15 cellular contexts compared by ENCODE assay signal in genomic region chr7:70384891-70385290, GRCh38.
DNase-seq lines count a peak whose midpoint lies in the region; ATAC-seq and TF ChIP-seq lines count a peak whose summit lies in the region.
"Had no signal": no experiment of that assay in that cellular context is flagged by ENCODE, and none has a peak within 500 bp of the region (broad histone marks: within the 10 kb centered on the region; RNA-seq: fewer than 3 reads in every experiment).

No MANE protein-coding gene starts in this region.

- H3K36me3 ChIP-seq in mesenchymal stem cell (ENCODE audit: control insufficient read depth in 1 of 2, insufficient read depth in 2 of 2, low read depth in 1 of 2, low read length in 2 of 2): no peaks in the 10 kb centered on the region
- H3K36me3 ChIP-seq: left lung, stomach had no signal

- H2BK120ac ChIP-seq in mesenchymal stem cell (ENCODE audit: low read depth, low read length): no peak overlapping the region

- H3K23ac ChIP-seq in mesenchymal stem cell (ENCODE audit: low read length in 2 of 2): no peak overlapping the region

- no peak overlapping the region for H2BK15ac ChIP-seq in mesenchymal stem cell (ENCODE audit: low read depth, poor library complexity, severe bottlenecking)

- DNase-seq in AG10803 (ENCODE audit: low read depth): peak; percentile 88
- DNase-seq in NCI-H446 (lab: John Stamatoyannopoulos, UW): peak; percentile 22 to 23
- peak; percentile 85 for DNase-seq in epithelial cell of esophagus (ENCODE audit: low read depth)
- peak; percentile 64 for DNase-seq in mesenchymal stem cell
- DNase-seq in stimulated activated CD4-positive, alpha-beta T cell treated with anti-CD3 and anti-CD28 coated beads, Interleukin-2, amount 100 ng/mL, for 24 hours: no peak
- DNase-seq in NOMO-1 treated with DMSO at 0.1 percent for 48 hours (lab: John Stamatoyannopoulos, UW; ENCODE audit: unreplicated experiment): no peak
- no peak for DNase-seq in cerebellar nuclear complex (lab: John Stamatoyannopoulos, UW)
- DNase-seq: activated CD4-positive, alpha-beta T cell treated with anti-CD3 and anti-CD28 coated beads, Interleukin-2, amount 10 ng/mL, durations not matched to agents 24 days and 14 days; DMS153; KG1; left lung; stomach; T1000 had no signal

- H3K18ac ChIP-seq in mesenchymal stem cell (ENCODE audit: low read depth in 1 of 2, low read length in 2 of 2): no peak overlapping the region

- no peak overlapping the region for H3K4ac ChIP-seq in mesenchymal stem cell (ENCODE audit: low read depth in 1 of 2, low read length in 2 of 2)

- H3K9ac ChIP-seq in mesenchymal stem cell (ENCODE audit: low read length): no peak overlapping the region

- H4K8ac ChIP-seq in mesenchymal stem cell (ENCODE audit: low read length): no peak overlapping the region

- no peak overlapping the region for H3K27ac ChIP-seq in mesenchymal stem cell (ENCODE audit: low read length, poor library complexity, severe bottlenecking)
- H3K27ac ChIP-seq: left lung, stomach had no signal

- no peaks in the 10 kb centered on the region for H3K9me3 ChIP-seq in mesenchymal stem cell (ENCODE audit: control insufficient read depth, low read length)
- H3K9me3 ChIP-seq: left lung, stomach had no signal

- H3K79me1 ChIP-seq in mesenchymal stem cell (replicated peaks; ENCODE audit: low read length, poor library complexity, severe bottlenecking): peaks cover 1% of the 10 kb centered on the region

- H2BK12ac ChIP-seq in mesenchymal stem cell (ENCODE audit: low read length in 2 of 2): no peak overlapping the region

- no peaks in the 10 kb centered on the region for H3K27me3 ChIP-seq in mesenchymal stem cell (ENCODE audit: control insufficient read depth in 1 of 2, insufficient read depth in 1 of 2, low read length in 2 of 2)
- H3K27me3 ChIP-seq: left lung, stomach had no signal

- H3K4me2 ChIP-seq in mesenchymal stem cell (ENCODE audit: low read length, poor library complexity, severe bottlenecking): no peak overlapping the region

- peaks cover 8% of the 10 kb centered on the region for H3K4me1 ChIP-seq in mesenchymal stem cell (ENCODE audit: control insufficient read depth, insufficient read depth, low read depth, low read length)

- no peak overlapping the region for H4K91ac ChIP-seq in mesenchymal stem cell (ENCODE audit: low read length)

- no peak for TF ChIP-seq CTCF in AG10803 (conservative IDR thresholded peaks at IDR 0.05; ENCODE audit: low read length)
- no peak for TF ChIP-seq CTCF in epithelial cell of esophagus (IDR thresholded peaks at IDR 0.05; ENCODE audit: insufficient read depth, low read depth, low read length, missing control alignments)

- WGBS in mesenchymal stem cell: 44% methylated on average over 3 of the region's 3 CpGs

- no peak overlapping the region for H2AFZ ChIP-seq in mesenchymal stem cell (ENCODE audit: low read depth, low read length)

- no peak for ATAC-seq in HG02623 (IDR thresholded peaks at IDR 0.05; ENCODE audit: unreplicated experiment)
- ATAC-seq: activated naive CD4-positive, alpha-beta T cell treated with anti-CD3 and anti-CD28 coated beads, Interleukin-2, amount 50 U/mL, for 72 hours; left lung had no signal

- H3K4me3 ChIP-seq in AG10803 (ENCODE audit: low read length): no peak overlapping the region
- H3K4me3 ChIP-seq in epithelial cell of esophagus (ENCODE audit: low read length): no peak overlapping the region
- H3K4me3 ChIP-seq in mesenchymal stem cell (ENCODE audit: insufficient read depth in 1 of 2, low read depth in 1 of 2, low read length in 2 of 2): no peak overlapping the region
- H3K4me3 ChIP-seq: left lung, stomach had no signal

- no peak overlapping the region for H3K14ac ChIP-seq in mesenchymal stem cell (ENCODE audit: low read length in 2 of 2)

- no peak overlapping the region for H2AK5ac ChIP-seq in mesenchymal stem cell (ENCODE audit: low read length, severe bottlenecking)

- H2BK5ac ChIP-seq in mesenchymal stem cell (ENCODE audit: low read depth, low read length, poor library complexity, severe bottlenecking): no peak overlapping the region

Comparison
In these comparisons a context has a peak if more than half of its experiments do, and no peak if none do; other contexts are left out.
1. DNase-seq: peak in AG10803 (single experiment), NCI-H446 (2 of 2), epithelial cell of esophagus (single experiment) and mesenchymal stem cell (single experiment); none in stimulated activated CD4-positive, alpha-beta T cell treated with anti-CD3 and anti-CD28 coated beads, Interleukin-2, amount 100 ng/mL, for 24 hours (0 of 2), NOMO-1 treated with DMSO at 0.1 percent for 48 hours (single experiment) and cerebellar nuclear complex (0 of 2).